Comparison of ENCODE assay signal across 32 cellular contexts in genomic region chrX:139680356-139680755, GRCh38. TPM values are rescaled to one million over a fixed set of nuclear protein-coding genes. Genes with fewer than 3 reads are reported as not detected.
"Had no signal": no experiment of that assay in that cellular context is flagged by ENCODE, and none has a peak within 500 bp of the region (broad histone marks: within the 10 kb centered on the region; RNA-seq: fewer than 3 reads in every experiment).

No MANE protein-coding gene starts in this region.

- ATAC-seq: heart right ventricle; left cardiac atrium; left lung; naive thymus-derived CD8-positive, alpha-beta T cell; sciatic nerve; stimulated activated effector memory CD8-positive, alpha-beta T cell treated with anti-CD3 and anti-CD28 coated beads, Interleukin-12 subunit alpha, Interleukin-12 subunit beta, amount 100 ng/mL, for 72 hours had no signal

- H3K27me3 ChIP-seq: esophagus muscularis mucosa, heart right ventricle, left lung, right atrium auricular region, stomach, tibial artery had no signal

- DNase-seq: dorsolateral prefrontal cortex; effector CD4-positive, alpha-beta T cell; foreskin melanocyte; glutamatergic neuron; heart right ventricle; hippocampal formation; left cardiac atrium; left lung; mesendoderm; midbrain; naive thymus-derived CD8-positive, alpha-beta T cell; nephron progenitor cell; nucleus accumbens; stimulated activated CD4-positive, alpha-beta T cell treated with anti-CD3 and anti-CD28 coated beads, Interleukin-12 subunit alpha, Interleukin-12 subunit beta, amount 100 ng/mL, for 4 hours; stimulated activated CD4-positive, alpha-beta T cell treated with anti-CD3 and anti-CD28 coated beads, Interleukin-2, amount 100 ng/mL, for 24 hours; stimulated activated CD4-positive, alpha-beta T cell treated with anti-CD3 and anti-CD28 coated beads, Interleukin-4, amount 100 ng/mL, for 24 hours; stimulated activated naive CD4-positive, alpha-beta T cell treated with Interleukin-2 at 50 U/mL for 16 hours; stomach; tibial artery had no signal

- H3K4me3 Mint-ChIP-seq: naive thymus-derived CD8-positive, alpha-beta T cell; nephron progenitor cell; stimulated activated effector memory CD8-positive, alpha-beta T cell treated with anti-CD3 and anti-CD28 coated beads, Interleukin-12 subunit alpha, Interleukin-12 subunit beta, amount 100 ng/mL, for 72 hours; type B pancreatic cell had no signal

- H3K27me3 Mint-ChIP-seq: naive thymus-derived CD8-positive, alpha-beta T cell had no signal

- H3K27ac Mint-ChIP-seq: naive thymus-derived CD8-positive, alpha-beta T cell; nephron progenitor cell; stimulated activated effector memory CD8-positive, alpha-beta T cell treated with anti-CD3 and anti-CD28 coated beads, Interleukin-12 subunit alpha, Interleukin-12 subunit beta, amount 100 ng/mL, for 72 hours; type B pancreatic cell had no signal

- H3K36me3 ChIP-seq: esophagus muscularis mucosa, heart right ventricle, left lung, prostate gland, right atrium auricular region, stomach, tibial artery had no signal

- H3K9me3 ChIP-seq: esophagus muscularis mucosa, left lung, prostate gland, right atrium auricular region had no signal

- H3K27ac ChIP-seq: dorsolateral prefrontal cortex, esophagus muscularis mucosa, heart right ventricle, left lung, prostate gland, right atrium auricular region, stomach, tibial artery had no signal

- H3K4me2 ChIP-seq: smooth muscle cell had no signal

- H3K4me3 ChIP-seq: dorsolateral prefrontal cortex, esophagus muscularis mucosa, heart right ventricle, left lung, prostate gland, right atrium auricular region, smooth muscle cell, stomach, tibial artery had no signal

- H3K4me1 ChIP-seq: esophagus muscularis mucosa, heart right ventricle, left lung, prostate gland, right atrium auricular region, stomach, tibial artery had no signal

- FAIRE-seq: colon, islet of Langerhans had no signal

- H3K4me1 Mint-ChIP-seq: naive thymus-derived CD8-positive, alpha-beta T cell; nephron progenitor cell; stimulated activated effector memory CD8-positive, alpha-beta T cell treated with anti-CD3 and anti-CD28 coated beads, Interleukin-12 subunit alpha, Interleukin-12 subunit beta, amount 100 ng/mL, for 72 hours had no signal

- H3K36me3 Mint-ChIP-seq: stimulated activated effector memory CD8-positive, alpha-beta T cell treated with anti-CD3 and anti-CD28 coated beads, Interleukin-12 subunit alpha, Interleukin-12 subunit beta, amount 100 ng/mL, for 72 hours; type B pancreatic cell had no signal

RNA-seq across cellular contexts. Expression of gene MCF2, which starts 27.6 kb away (rescaled TPM):
- total RNA-seq: kidney epithelial cell, lung microvascular endothelial cell, osteocyte, subcutaneous adipose tissue had no signal
